ENCODE assay signal across 8 cellular contexts in the genomic region with DNA sequence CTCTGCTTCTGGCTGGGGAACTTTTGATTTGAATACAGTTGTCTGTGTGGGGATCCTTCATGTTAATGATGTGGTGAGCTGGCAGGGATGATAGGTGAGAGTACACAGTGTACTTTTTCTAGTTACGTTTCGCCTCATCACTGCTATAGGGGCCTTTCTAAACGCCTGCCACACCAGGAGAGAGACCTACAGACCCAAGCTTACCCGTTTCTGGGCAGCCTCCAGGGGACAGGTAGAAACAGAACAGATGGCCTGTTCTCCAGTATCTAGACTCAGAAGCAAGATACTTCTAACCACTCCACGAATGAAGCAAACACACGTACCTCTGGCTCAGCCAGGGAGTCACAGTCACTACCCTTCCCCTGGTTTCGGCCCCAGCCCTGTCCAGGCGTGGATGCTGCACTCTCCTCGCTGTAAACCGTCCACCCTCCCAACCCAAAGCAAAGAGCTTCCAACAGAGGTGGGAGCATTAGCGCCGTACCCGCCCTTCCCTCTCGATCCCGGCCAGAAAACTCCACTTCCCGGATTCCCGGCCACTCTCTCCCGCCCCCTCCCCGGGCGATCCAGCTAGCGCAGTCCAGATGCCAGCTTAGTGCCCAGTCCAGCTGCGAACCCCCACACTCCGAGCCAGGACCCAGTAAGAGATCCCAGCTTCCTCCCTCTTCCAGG. TPM values are rescaled to one million over a fixed set of nuclear protein-coding genes. Genes with fewer than 3 reads are reported as not detected.
A peak's percentile ranks its signal among the peaks of the same experiment; 100 is the strongest.
DNase-seq lines count a peak whose midpoint lies in the region; ATAC-seq and TF ChIP-seq lines count a peak whose summit lies in the region.

No MANE protein-coding gene starts in this region.

- H3K9me3 ChIP-seq in endodermal cell (ENCODE audit: control insufficient read depth, low read length): no peaks in the 10 kb centered on the region
- H3K9me3 ChIP-seq in mucosa of stomach (ENCODE audit: control insufficient read depth, low read length): no peaks in the 10 kb centered on the region
- H3K9me3 ChIP-seq in thoracic aorta: no peaks in the 10 kb centered on the region

- H3K4me1 ChIP-seq in endodermal cell (ENCODE audit: control insufficient read depth, insufficient read depth, low read length) (peaks cover 16% of the 10 kb centered on the region), mucosa of stomach (ENCODE audit: control insufficient read depth, insufficient read depth, low read length) (peaks cover 43% of the 10 kb centered on the region), thoracic aorta (ENCODE audit: control insufficient read depth in 1 of 2, low read depth in 2 of 2) (peaks cover 9 to 57% of the 10 kb centered on the region in 2 donors)

- no peaks in the 10 kb centered on the region for H3K36me3 ChIP-seq in endodermal cell (ENCODE audit: control insufficient read depth, insufficient read depth, low read length)
- H3K36me3 ChIP-seq in mucosa of stomach (ENCODE audit: control insufficient read depth, insufficient read depth, low read length): no peaks in the 10 kb centered on the region
- H3K36me3 ChIP-seq in thoracic aorta: no peaks in the 10 kb centered on the region

- H3K27ac ChIP-seq in VCaP (peak overlapping the region; percentile 97), endodermal cell (ENCODE audit: low read depth, low read length) (no peak overlapping the region), thoracic aorta (peak overlapping the region; percentile 95 to 98)

- peak overlapping the region; percentile 88 for H3K27ac Mint-ChIP-seq in endodermal cell

- peaks cover 42% of the 10 kb centered on the region for H3K4me1 Mint-ChIP-seq in endodermal cell

- no peaks in the 10 kb centered on the region for H3K36me3 Mint-ChIP-seq in endodermal cell (ENCODE audit: low read depth)

- in situ Hi-C loops in Caki2 (cut with HindIII; ENCODE audit: low pct_unique_long_range_greater_than_20kb, low sequenced_read_pairs): no loop called here

- H3K27me3 Mint-ChIP-seq in endodermal cell (ENCODE audit: insufficient read depth): no peaks in the 10 kb centered on the region

- TF ChIP-seq CTCF in VCaP (conservative IDR thresholded peaks at IDR 0.05): no peak
- TF ChIP-seq CTCF in endodermal cell (conservative IDR thresholded peaks at IDR 0.05): no peak
- no peak for TF ChIP-seq CTCF in thoracic aorta (IDR thresholded peaks at IDR 0.05)

- H3K4me3 Mint-ChIP-seq in endodermal cell: peak overlapping the region; percentile 93

- no peaks in the 10 kb centered on the region for H3K9me3 Mint-ChIP-seq in endodermal cell

- peak overlapping the region; percentile 83 for H3K9ac ChIP-seq in endodermal cell (ENCODE audit: extremely low read depth, low read length, poor library complexity, severe bottlenecking)
- peak overlapping the region; percentile 96 for H3K9ac ChIP-seq in mucosa of stomach (ENCODE audit: low read length)

- peak; percentile 48 for ATAC-seq in GM19351 (IDR thresholded peaks at IDR 0.05; ENCODE audit: unreplicated experiment)
- ATAC-seq in HG03354 (IDR thresholded peaks at IDR 0.05; ENCODE audit: poor library complexity, severe bottlenecking, unreplicated experiment): peak; percentile 38
- ATAC-seq in thoracic aorta (ENCODE audit: insufficient number of reproducible peaks, low FRiP score, low read depth): no peak

- peak overlapping the region; percentile 88 for H3K4me3 ChIP-seq in endodermal cell (ENCODE audit: low read length)
- peak overlapping the region; percentile 84 for H3K4me3 ChIP-seq in mucosa of stomach (ENCODE audit: low read length)
- peak overlapping the region; percentile 95 for H3K4me3 ChIP-seq in thoracic aorta

- H3K27me3 ChIP-seq in endodermal cell (ENCODE audit: control insufficient read depth, insufficient read depth, low read length, poor library complexity, severe bottlenecking) (no peaks in the 10 kb centered on the region), mucosa of stomach (ENCODE audit: control insufficient read depth, insufficient read depth, low read length) (no peaks in the 10 kb centered on the region), thoracic aorta (replicated peaks; ENCODE audit: insufficient read depth) (no peaks in the 10 kb centered on the region)

- WGBS in endodermal cell (ENCODE audit: insufficient coverage in 1 of 2, insufficient read length in 1 of 2), 2 experiments: 0 to 1% methylated on average over 3 to 23 of the region's 23 CpGs

- DNase-seq in Caki2 (ENCODE audit: low read depth): peak; percentile 11
- DNase-seq in endodermal cell: peak; percentile 83
- DNase-seq in thoracic aorta (ENCODE audit: low spot score): no peak
- DNase-seq in SW 1271 (lab: John Stamatoyannopoulos, UW): no peak

RNA-seq across cellular contexts. Expression of gene CCDC6, which starts 1.2 kb away (rescaled TPM):
- 12.7 and 15.8 TPM in 2 replicates for total RNA-seq in Caki2 (2014; rRNA removed; shearing (Covaris generic); ENCODE audit: low replicate concordance)
- 10 to 100 TPM; 29.3 to 30.4 TPM for total RNA-seq in endodermal cell
- polyA plus RNA-seq in endodermal cell (2013, experiment 1 of 2): 28.3 TPM
- 27.9 TPM for polyA plus RNA-seq in endodermal cell (2013, experiment 2 of 2)
- 10 to 100 TPM; 69.3 to 70.9 TPM for total RNA-seq in thoracic aorta

Comparison
In these comparisons a context has a peak if more than half of its experiments do, and no peak if none do; other contexts are left out.
1. DNase-seq: peak in Caki2 (single experiment) and endodermal cell (single experiment); none in thoracic aorta (single experiment) and SW 1271 (0 of 2).
2. Peak in every context shown above with its lines, with median percentiles within 50 percentile points of each other: H3K4me3 ChIP-seq.